Comparison of ENCODE assay signal across 8 cellular contexts in the genomic region with DNA sequence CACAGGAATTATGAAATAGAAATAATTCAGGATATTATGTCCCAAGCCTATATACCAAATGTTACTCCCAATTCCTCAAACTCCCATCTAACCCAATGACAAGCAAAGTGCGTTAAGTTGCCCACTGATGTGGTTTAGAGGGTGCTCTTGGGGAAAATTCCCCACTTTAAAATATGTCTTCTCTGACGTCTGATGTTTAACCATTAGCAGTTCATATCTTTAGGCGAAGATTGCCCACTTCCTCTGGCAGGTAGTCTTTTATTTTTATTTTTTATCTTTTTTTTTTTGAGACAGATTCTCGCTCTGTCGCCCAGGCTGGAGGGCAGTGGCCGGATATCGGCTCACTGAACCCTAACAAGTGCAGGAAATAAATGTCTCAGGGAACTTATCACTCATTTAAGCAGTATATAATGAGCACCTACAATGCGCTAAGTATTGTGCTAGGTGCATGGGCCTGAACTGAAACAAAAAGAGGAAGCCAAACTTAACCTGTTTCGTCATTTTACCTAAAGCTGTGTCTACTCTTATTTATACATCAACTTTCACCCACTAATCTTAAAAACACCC. TPM values are rescaled to one million over a fixed set of nuclear protein-coding genes. Genes with fewer than 3 reads are reported as not detected.
DNase-seq lines count a peak whose midpoint lies in the region; ATAC-seq and TF ChIP-seq lines count a peak whose summit lies in the region.

No MANE protein-coding gene starts in this region.

- H3K36me3 ChIP-seq in right atrium auricular region (no peaks in the 10 kb centered on the region), Karpas-422 (ENCODE audit: insufficient read depth, low read length) (no peaks in the 10 kb centered on the region)

- H3K9me3 ChIP-seq in right atrium auricular region (no peaks in the 10 kb centered on the region), Karpas-422 (ENCODE audit: low read length) (no peaks in the 10 kb centered on the region)

- peak overlapping the region; percentile 87 for H2AFZ ChIP-seq in Karpas-422 (ENCODE audit: low read length)

- no peaks in the 10 kb centered on the region for H3K79me2 ChIP-seq in Karpas-422 (ENCODE audit: low read length)

- ATAC-seq in Right ventricle myocardium superior (ENCODE audit: poor library complexity) (no peak), GM19324 (IDR thresholded peaks at IDR 0.05; ENCODE audit: low FRiP score, unreplicated experiment) (no peak)
- peak; percentile 21 for ATAC-seq in activated naive CD8-positive, alpha-beta T cell treated with anti-CD3 and anti-CD28 coated beads, Interleukin-2, amount 10 ng/mL, durations not matched to agents 7 days and 5 days (ENCODE audit: low read depth)
- no peak for ATAC-seq in natural killer cell treated with Interleukin-12 subunit alpha and Interleukin-12 subunit beta and Interleukin-15 and Interleukin-18, amount 100 ng/mL, for 72 hours

- DNase-seq in right atrium auricular region (ENCODE audit: low spot score) (no peak), Right ventricle myocardium superior (no peak), Karpas-422 (peak; percentile 69), NCI-H345 treated with DMSO at 0.1 percent for 48 hours (lab: John Stamatoyannopoulos, UW; ENCODE audit: unreplicated experiment) (no peak), HuH-7 (ENCODE audit: low spot score) (no peak)
- no peak for DNase-seq in activated naive CD8-positive, alpha-beta T cell treated with anti-CD3 and anti-CD28 coated beads, Interleukin-2, amount 10 ng/mL, durations not matched to agents 7 days and 5 days
- DNase-seq in natural killer cell treated with Interleukin-12 subunit alpha and Interleukin-12 subunit beta and Interleukin-15 and Interleukin-18, amount 100 ng/mL, for 72 hours (ENCODE audit: low spot score), result no peak

- peak overlapping the region; percentile 70 for H3K9ac ChIP-seq in Karpas-422 (ENCODE audit: low read length)

- H3K36me3 Mint-ChIP-seq in activated naive CD8-positive, alpha-beta T cell treated with anti-CD3 and anti-CD28 coated beads, Interleukin-2, amount 10 ng/mL, durations not matched to agents 7 days and 5 days, result peaks cover 8% of the 10 kb centered on the region
- peaks cover 4% of the 10 kb centered on the region for H3K36me3 Mint-ChIP-seq in natural killer cell treated with Interleukin-12 subunit alpha and Interleukin-12 subunit beta and Interleukin-15 and Interleukin-18, amount 100 ng/mL, for 72 hours

- H3K4me1 ChIP-seq in right atrium auricular region, result peaks cover 0 to 22% of the 10 kb centered on the region in 2 donors
- peaks cover 21% of the 10 kb centered on the region for H3K4me1 ChIP-seq in Karpas-422 (ENCODE audit: low read length)

- peak overlapping the region in 1 of 2 donors; percentile 96 for H3K4me3 ChIP-seq in right atrium auricular region
- peak overlapping the region; percentile 73 for H3K4me3 ChIP-seq in Karpas-422 (ENCODE audit: low read length)

- no peak for TF ChIP-seq CTCF in right atrium auricular region (IDR thresholded peaks at IDR 0.05)

- intact Hi-C loops in Right ventricle myocardium superior (cut with DNase I), result loop anchor here (10.0 kb wide), 1 partner anchor 107 kb away; no protein-coding TSS in a partner anchor

- peak overlapping the region; percentile 97 for H3K27ac Mint-ChIP-seq in activated naive CD8-positive, alpha-beta T cell treated with anti-CD3 and anti-CD28 coated beads, Interleukin-2, amount 10 ng/mL, durations not matched to agents 7 days and 5 days
- H3K27ac Mint-ChIP-seq in natural killer cell treated with Interleukin-12 subunit alpha and Interleukin-12 subunit beta and Interleukin-15 and Interleukin-18, amount 100 ng/mL, for 72 hours, result peak overlapping the region in 1 of 2 donors; percentile 98

- H3K27me3 ChIP-seq in right atrium auricular region, result no peaks in the 10 kb centered on the region
- no peaks in the 10 kb centered on the region for H3K27me3 ChIP-seq in Karpas-422 (ENCODE audit: low read length)

- POLR2A ChIA-PET in activated naive CD8-positive, alpha-beta T cell treated with anti-CD3 and anti-CD28 coated beads, Interleukin-2, amount 10 ng/mL, durations not matched to agents 7 days and 5 days (lab: Charles Lee), result interaction anchor here (0.6 to 4.5 kb wide), 9 partner anchors 9 to 540 kb away, joined by 3 to 60 read pairs (median 9); a partner anchor contains a TSS

- H3K27me3 Mint-ChIP-seq in activated naive CD8-positive, alpha-beta T cell treated with anti-CD3 and anti-CD28 coated beads, Interleukin-2, amount 10 ng/mL, durations not matched to agents 7 days and 5 days, result no peaks in the 10 kb centered on the region
- H3K27me3 Mint-ChIP-seq in natural killer cell treated with Interleukin-12 subunit alpha and Interleukin-12 subunit beta and Interleukin-15 and Interleukin-18, amount 100 ng/mL, for 72 hours, result no peaks in the 10 kb centered on the region

- H3K4me3 Mint-ChIP-seq in activated naive CD8-positive, alpha-beta T cell treated with anti-CD3 and anti-CD28 coated beads, Interleukin-2, amount 10 ng/mL, durations not matched to agents 7 days and 5 days, result peak overlapping the region; percentile 98
- peak overlapping the region; percentile 99 for H3K4me3 Mint-ChIP-seq in natural killer cell treated with Interleukin-12 subunit alpha and Interleukin-12 subunit beta and Interleukin-15 and Interleukin-18, amount 100 ng/mL, for 72 hours

- H4K20me1 ChIP-seq in Karpas-422 (ENCODE audit: insufficient read depth, low read depth, low read length), result no peaks in the 10 kb centered on the region

- no peaks in the 10 kb centered on the region for H3K9me3 Mint-ChIP-seq in activated naive CD8-positive, alpha-beta T cell treated with anti-CD3 and anti-CD28 coated beads, Interleukin-2, amount 10 ng/mL, durations not matched to agents 7 days and 5 days
- no peaks in the 10 kb centered on the region for H3K9me3 Mint-ChIP-seq in natural killer cell treated with Interleukin-12 subunit alpha and Interleukin-12 subunit beta and Interleukin-15 and Interleukin-18, amount 100 ng/mL, for 72 hours

- H3K4me2 ChIP-seq in Karpas-422 (ENCODE audit: low read depth, low read length, poor library complexity, severe bottlenecking), result peak overlapping the region; percentile 80

- peak overlapping the region; percentile 96 to 98 for H3K27ac ChIP-seq in right atrium auricular region
- peak overlapping the region; percentile 3; the same call in 1 of the 2 replicates for H3K27ac ChIP-seq in Karpas-422 (ENCODE audit: low read length)

- H3K4me1 Mint-ChIP-seq in activated naive CD8-positive, alpha-beta T cell treated with anti-CD3 and anti-CD28 coated beads, Interleukin-2, amount 10 ng/mL, durations not matched to agents 7 days and 5 days, result peaks cover 52% of the 10 kb centered on the region
- peaks cover 58 to 66% of the 10 kb centered on the region in 2 donors for H3K4me1 Mint-ChIP-seq in natural killer cell treated with Interleukin-12 subunit alpha and Interleukin-12 subunit beta and Interleukin-15 and Interleukin-18, amount 100 ng/mL, for 72 hours (ENCODE audit: low read depth in 2 of 2)

- H3K9me2 ChIP-seq in Karpas-422 (replicated peaks; ENCODE audit: insufficient read depth, low read length), result no peaks in the 10 kb centered on the region

RNA-seq across cellular contexts. Expression of a gene that starts 1.3 kb away (rescaled TPM):
- total RNA-seq in right atrium auricular region, result 10 to 100 TPM in 1 of 2 donors, 1 to 10 TPM in 1; 7.3 to 13.0 TPM
- total RNA-seq in Right ventricle myocardium superior, result 9.7 TPM
- 4.8 and 7.8 TPM in 2 replicates for total RNA-seq in Karpas-422 (2014; rRNA removed; shearing (Covaris generic); ENCODE audit: low replicate concordance)
- 10 to 100 TPM; 52.8 to 61.2 TPM for total RNA-seq in activated naive CD8-positive, alpha-beta T cell treated with anti-CD3 and anti-CD28 coated beads, Interleukin-2, amount 10 ng/mL, durations not matched to agents 7 days and 5 days
- total RNA-seq in natural killer cell treated with Interleukin-12 subunit alpha and Interleukin-12 subunit beta and Interleukin-15 and Interleukin-18, amount 100 ng/mL, for 72 hours, result 10 to 100 TPM; 68.8 to 91.2 TPM
